Comparison of ENCODE assay signal across 8 cellular contexts in genomic region chr1:88462481-88463261, GRCh38.
A peak's percentile ranks its signal among the peaks of the same experiment; 100 is the strongest.
DNase-seq lines count a peak whose midpoint lies in the region; ATAC-seq and TF ChIP-seq lines count a peak whose summit lies in the region.

No MANE protein-coding gene starts in this region.

- CTCF ChIA-PET in activated CD8-positive, alpha-beta T cell treated with anti-CD3 and anti-CD28 coated beads for 36 hours (lab: Charles Lee): no interaction called here
- CTCF ChIA-PET in activated CD8-positive, alpha-beta T cell treated with anti-CD3 and anti-CD28 coated beads, Interleukin-2, amount 10 ng/mL, durations not matched to agents 7 days and 5 days (lab: Charles Lee): interaction anchor here (0.8 kb wide), 1 partner anchor 11 kb away, joined by 3 read pairs; no protein-coding TSS in a partner anchor

- peaks cover 23% of the 10 kb centered on the region for H3K27me3 Mint-ChIP-seq in activated CD8-positive, alpha-beta T cell treated with anti-CD3 and anti-CD28 coated beads for 36 hours
- H3K27me3 Mint-ChIP-seq in activated CD8-positive, alpha-beta T cell treated with anti-CD3 and anti-CD28 coated beads, Interleukin-2, amount 10 ng/mL, durations not matched to agents 7 days and 5 days (ENCODE audit: low read depth): peaks cover 15% of the 10 kb centered on the region
- H3K27me3 Mint-ChIP-seq in activated T-helper 17 cell treated with anti-CD3 and anti-CD28 coated beads, Interleukin-2, amount 50 U/mL, for 72 hours: peaks cover 30% of the 10 kb centered on the region

- H3K27me3 ChIP-seq in gastrocnemius medialis (peaks cover 0 to 18% (median 10%) of the 10 kb centered on the region in 3 donors), thyroid gland (no peaks in the 10 kb centered on the region)

- peak; percentile 5 for DNase-seq in activated CD8-positive, alpha-beta T cell treated with anti-CD3 and anti-CD28 coated beads for 36 hours
- DNase-seq in activated CD8-positive, alpha-beta T cell treated with anti-CD3 and anti-CD28 coated beads, Interleukin-2, amount 10 ng/mL, durations not matched to agents 7 days and 5 days: no peak
- DNase-seq in astrocyte of the spinal cord (ENCODE audit: low read depth, low spot score): peak; percentile 32
- DNase-seq in gastrocnemius medialis: no peak
- no peak for DNase-seq in NCI-H2171 treated with DMSO at 0.1 percent for 48 hours (lab: John Stamatoyannopoulos, UW)
- no peak for DNase-seq in thyroid gland

- WGBS in thyroid gland, 2 donors: 7 to 11% methylated on average over 19 to 43 of the region's 70 CpGs

- H3K36me3 ChIP-seq in gastrocnemius medialis (no peaks in the 10 kb centered on the region), thyroid gland (no peaks in the 10 kb centered on the region)

- no peak overlapping the region for H3K27ac Mint-ChIP-seq in activated CD8-positive, alpha-beta T cell treated with anti-CD3 and anti-CD28 coated beads for 36 hours
- H3K27ac Mint-ChIP-seq in activated CD8-positive, alpha-beta T cell treated with anti-CD3 and anti-CD28 coated beads, Interleukin-2, amount 10 ng/mL, durations not matched to agents 7 days and 5 days: no peak overlapping the region
- no peak overlapping the region for H3K27ac Mint-ChIP-seq in activated T-helper 17 cell treated with anti-CD3 and anti-CD28 coated beads, Interleukin-2, amount 50 U/mL, for 72 hours

- H3K4me1 Mint-ChIP-seq in activated CD8-positive, alpha-beta T cell treated with anti-CD3 and anti-CD28 coated beads for 36 hours (ENCODE audit: low read depth): no peaks in the 10 kb centered on the region
- H3K4me1 Mint-ChIP-seq in activated CD8-positive, alpha-beta T cell treated with anti-CD3 and anti-CD28 coated beads, Interleukin-2, amount 10 ng/mL, durations not matched to agents 7 days and 5 days (ENCODE audit: low read depth): no peaks in the 10 kb centered on the region
- no peaks in the 10 kb centered on the region for H3K4me1 Mint-ChIP-seq in activated T-helper 17 cell treated with anti-CD3 and anti-CD28 coated beads, Interleukin-2, amount 50 U/mL, for 72 hours

- ATAC-seq in activated CD8-positive, alpha-beta T cell treated with anti-CD3 and anti-CD28 coated beads for 36 hours: no peak
- no peak for ATAC-seq in activated CD8-positive, alpha-beta T cell treated with anti-CD3 and anti-CD28 coated beads, Interleukin-2, amount 10 ng/mL, durations not matched to agents 7 days and 5 days
- ATAC-seq in gastrocnemius medialis: no peak
- no peak for ATAC-seq in activated T-helper 17 cell treated with anti-CD3 and anti-CD28 coated beads, Interleukin-2, amount 50 U/mL, for 72 hours (replicated peaks)

- in situ Hi-C loops in astrocyte of the spinal cord (cut with HindIII; ENCODE audit: low sequenced_read_pairs): no loop called here
- in situ Hi-C loops in gastrocnemius medialis (cut with MboI; ENCODE audit: low sequenced_read_pairs in 4 of 4): no loop called here

- H3K9me3 Mint-ChIP-seq in activated CD8-positive, alpha-beta T cell treated with anti-CD3 and anti-CD28 coated beads for 36 hours: peaks cover 2% of the 10 kb centered on the region
- no peaks in the 10 kb centered on the region for H3K9me3 Mint-ChIP-seq in activated CD8-positive, alpha-beta T cell treated with anti-CD3 and anti-CD28 coated beads, Interleukin-2, amount 10 ng/mL, durations not matched to agents 7 days and 5 days (ENCODE audit: insufficient read depth)
- H3K9me3 Mint-ChIP-seq in activated T-helper 17 cell treated with anti-CD3 and anti-CD28 coated beads, Interleukin-2, amount 50 U/mL, for 72 hours: no peaks in the 10 kb centered on the region

- H3K4me1 ChIP-seq in gastrocnemius medialis: no peaks in the 10 kb centered on the region
- H3K4me1 ChIP-seq in thyroid gland: no peaks in the 10 kb centered on the region

- no peak overlapping the region for H3K4me3 Mint-ChIP-seq in activated CD8-positive, alpha-beta T cell treated with anti-CD3 and anti-CD28 coated beads for 36 hours
- no peak overlapping the region for H3K4me3 Mint-ChIP-seq in activated CD8-positive, alpha-beta T cell treated with anti-CD3 and anti-CD28 coated beads, Interleukin-2, amount 10 ng/mL, durations not matched to agents 7 days and 5 days
- H3K4me3 Mint-ChIP-seq in activated T-helper 17 cell treated with anti-CD3 and anti-CD28 coated beads, Interleukin-2, amount 50 U/mL, for 72 hours: no peak overlapping the region

- TF ChIP-seq POLR2A in gastrocnemius medialis (IDR thresholded peaks at IDR 0.05) (no peak), thyroid gland (IDR thresholded peaks at IDR 0.05) (no peak)

- H3K27ac ChIP-seq in gastrocnemius medialis: no peak overlapping the region
- no peak overlapping the region for H3K27ac ChIP-seq in thyroid gland

- POLR2A ChIA-PET in activated CD8-positive, alpha-beta T cell treated with anti-CD3 and anti-CD28 coated beads for 36 hours (lab: Charles Lee): no interaction called here
- POLR2A ChIA-PET in activated CD8-positive, alpha-beta T cell treated with anti-CD3 and anti-CD28 coated beads, Interleukin-2, amount 10 ng/mL, durations not matched to agents 7 days and 5 days (lab: Charles Lee): no interaction called here

- intact Hi-C loops in activated CD8-positive, alpha-beta T cell treated with anti-CD3 and anti-CD28 coated beads for 36 hours (cut with micrococcal nuclease): no loop called here
- intact Hi-C loops in gastrocnemius medialis (cut with DNase I; ENCODE audit: low total_unique reads): no loop called here
- intact Hi-C loops in thyroid gland (cut with DNase I): no loop called here

- H3K9me3 ChIP-seq in iPS-18c (ENCODE audit: control insufficient read depth, insufficient read depth, low read length) (no peaks in the 10 kb centered on the region), gastrocnemius medialis (no peaks in the 10 kb centered on the region), thyroid gland (no peaks in the 10 kb centered on the region)

- no peaks in the 10 kb centered on the region for H3K36me3 Mint-ChIP-seq in activated CD8-positive, alpha-beta T cell treated with anti-CD3 and anti-CD28 coated beads for 36 hours (ENCODE audit: low read depth)
- no peaks in the 10 kb centered on the region for H3K36me3 Mint-ChIP-seq in activated CD8-positive, alpha-beta T cell treated with anti-CD3 and anti-CD28 coated beads, Interleukin-2, amount 10 ng/mL, durations not matched to agents 7 days and 5 days (ENCODE audit: low read depth)
- no peaks in the 10 kb centered on the region for H3K36me3 Mint-ChIP-seq in activated T-helper 17 cell treated with anti-CD3 and anti-CD28 coated beads, Interleukin-2, amount 50 U/mL, for 72 hours (ENCODE audit: low read depth)

- H3K4me3 ChIP-seq in astrocyte of the spinal cord (ENCODE audit: low read depth, low read length) (peak overlapping the region; percentile 35), iPS-18c (ENCODE audit: insufficient read depth, low read depth, low read length) (peak overlapping the region; percentile 59), gastrocnemius medialis (peak overlapping the region; percentile 20 to 38 (median 30)), thyroid gland (replicated peaks in 1 of 3) (no peak overlapping the region)

- no peak for TF ChIP-seq CTCF in activated CD8-positive, alpha-beta T cell treated with anti-CD3 and anti-CD28 coated beads for 36 hours (IDR thresholded peaks at IDR 0.05)
- no peak for TF ChIP-seq CTCF in astrocyte of the spinal cord (IDR thresholded peaks at IDR 0.05; ENCODE audit: low read depth, low read length)
- TF ChIP-seq CTCF in gastrocnemius medialis (IDR thresholded peaks at IDR 0.05 in 4 of 5, conservative IDR thresholded peaks at IDR 0.05 in 1 of 5): no peak
- TF ChIP-seq CTCF in thyroid gland (IDR thresholded peaks at IDR 0.05): no peak

Comparison
In these comparisons a context has a peak if more than half of its experiments do, and no peak if none do; other contexts are left out.
1. DNase-seq: peak in activated CD8-positive, alpha-beta T cell treated with anti-CD3 and anti-CD28 coated beads for 36 hours (single experiment) and astrocyte of the spinal cord (single experiment); none in activated CD8-positive, alpha-beta T cell treated with anti-CD3 and anti-CD28 coated beads, Interleukin-2, amount 10 ng/mL, durations not matched to agents 7 days and 5 days (single experiment), gastrocnemius medialis (0 of 2), NCI-H2171 treated with DMSO at 0.1 percent for 48 hours (single experiment) and thyroid gland (0 of 2).
2. H3K4me3 ChIP-seq: peak in astrocyte of the spinal cord (single experiment), iPS-18c (single experiment) and gastrocnemius medialis (4 of 4); none in thyroid gland (0 of 3).